In genomic region chr2:202910687-202911086, GRCh38 we compare ENCODE assay signal across 8 cellular contexts. TPM values are rescaled to one million over a fixed set of nuclear protein-coding genes. Genes with fewer than 3 reads are reported as not detected.
A peak's percentile ranks its signal among the peaks of the same experiment; 100 is the strongest.
DNase-seq lines count a peak whose midpoint lies in the region; ATAC-seq and TF ChIP-seq lines count a peak whose summit lies in the region.

No MANE protein-coding gene starts in this region.

- no peak for ATAC-seq in CD4-positive, alpha-beta T cell (ENCODE audit: poor library complexity)

- intact Hi-C loops in CD4-positive, alpha-beta T cell (cut with DNase I, micrococcal nuclease) = loop anchor here (2.0 to 5.0 kb wide), 3 partner anchors 102 to 328 kb away; partner anchors contain the start of genes CYP20A1 (in 2 of the 2) and NBEAL1 (in 1 of the 2)
- intact Hi-C loops in dendritic cell treated with granulocyte-macrophage colony-stimulating factor and Interleukin-4, amounts not matched to agents 40 ng/mL and 50 ng/mL, for 4 days (cut with micrococcal nuclease) = loop anchor here (5.0 kb wide), 4 partner anchors 38 to 533 kb away; partner anchors contain the start of genes BMPR2, CYP20A1 and ICA1L

- no peak for TF ChIP-seq CTCF in CD4-positive, alpha-beta T cell (IDR thresholded peaks at IDR 0.05)
- no peak for TF ChIP-seq CTCF in nephron progenitor cell (IDR thresholded peaks at IDR 0.05)

- no peaks in the 10 kb centered on the region for H3K27me3 Mint-ChIP-seq in CD4-positive, alpha-beta T cell
- H3K27me3 Mint-ChIP-seq in dendritic cell treated with granulocyte-macrophage colony-stimulating factor and Interleukin-4, amounts not matched to agents 40 ng/mL and 50 ng/mL, for 4 days = no peaks in the 10 kb centered on the region
- H3K27me3 Mint-ChIP-seq in nephron progenitor cell (ENCODE audit: low read depth, poor library complexity) = peaks cover 1% of the 10 kb centered on the region

- DNase-seq in CD4-positive, alpha-beta T cell = no peak
- DNase-seq in MG63 (no peak), nephron progenitor cell (no peak), ecto neural progenitor cell (ENCODE audit: low spot score) (no peak), GM03348 (ENCODE audit: low spot score) (no peak), T1000 (lab: John Stamatoyannopoulos, UW) (no peak), NCI-H1092 (lab: John Stamatoyannopoulos, UW) (no peak)

- H3K27ac Mint-ChIP-seq in CD4-positive, alpha-beta T cell = peak overlapping the region; percentile 90
- H3K27ac Mint-ChIP-seq in dendritic cell treated with granulocyte-macrophage colony-stimulating factor and Interleukin-4, amounts not matched to agents 40 ng/mL and 50 ng/mL, for 4 days = peak overlapping the region; percentile 87
- H3K27ac Mint-ChIP-seq in nephron progenitor cell = no peak overlapping the region

- no peaks in the 10 kb centered on the region for H3K9me3 Mint-ChIP-seq in CD4-positive, alpha-beta T cell
- H3K9me3 Mint-ChIP-seq in dendritic cell treated with granulocyte-macrophage colony-stimulating factor and Interleukin-4, amounts not matched to agents 40 ng/mL and 50 ng/mL, for 4 days = peaks cover 3% of the 10 kb centered on the region
- H3K9me3 Mint-ChIP-seq in nephron progenitor cell = peaks cover 12% of the 10 kb centered on the region

- no peaks in the 10 kb centered on the region for H3K9me3 ChIP-seq in CD4-positive, alpha-beta T cell (ENCODE audit: control insufficient read depth, low read length)
- H3K9me3 ChIP-seq in MG63 = no peaks in the 10 kb centered on the region; the same call in 1 of the 2 replicates

- peak overlapping the region; percentile 86 for H3K4me3 ChIP-seq in MG63

- peaks cover 33% of the 10 kb centered on the region for H3K36me3 Mint-ChIP-seq in CD4-positive, alpha-beta T cell (ENCODE audit: low read depth)
- peaks cover 27% of the 10 kb centered on the region for H3K36me3 Mint-ChIP-seq in dendritic cell treated with granulocyte-macrophage colony-stimulating factor and Interleukin-4, amounts not matched to agents 40 ng/mL and 50 ng/mL, for 4 days (ENCODE audit: low read depth)
- H3K36me3 Mint-ChIP-seq in nephron progenitor cell (ENCODE audit: low read depth) = peaks cover 39% of the 10 kb centered on the region

- H3K27ac ChIP-seq in CD4-positive, alpha-beta T cell (ENCODE audit: low read depth, low read length) = no peak overlapping the region

- CTCF ChIA-PET in CD4-positive, alpha-beta T cell (lab: Charles Lee) = interaction anchor here (0.6 to 0.9 kb wide), 2 partner anchors 20 to 328 kb away, joined by 3 read pairs; partner anchors contain the start of gene CYP20A1

- no peaks in the 10 kb centered on the region for H3K27me3 ChIP-seq in CD4-positive, alpha-beta T cell (ENCODE audit: control insufficient read depth, insufficient read depth, low read length)
- no peaks in the 10 kb centered on the region for H3K27me3 ChIP-seq in MG63

- H3K36me3 ChIP-seq in MG63 = peaks cover 18% of the 10 kb centered on the region

- peak overlapping the region; percentile 98 for H3K4me3 Mint-ChIP-seq in CD4-positive, alpha-beta T cell
- peak overlapping the region; percentile 6 for H3K4me3 Mint-ChIP-seq in dendritic cell treated with granulocyte-macrophage colony-stimulating factor and Interleukin-4, amounts not matched to agents 40 ng/mL and 50 ng/mL, for 4 days
- peak overlapping the region; percentile 99 for H3K4me3 Mint-ChIP-seq in nephron progenitor cell

- POLR2A ChIA-PET in CD4-positive, alpha-beta T cell (lab: Charles Lee) = interaction anchor here (0.9 to 2.7 kb wide), 9 partner anchors 9 to 830 kb away, joined by 3 to 31 read pairs (median 5); partner anchors contain the start of genes CYP20A1, FAM117B, ICA1L and NBEAL1

- H3K4me1 Mint-ChIP-seq in CD4-positive, alpha-beta T cell (ENCODE audit: low read depth) = peaks cover 40% of the 10 kb centered on the region
- H3K4me1 Mint-ChIP-seq in dendritic cell treated with granulocyte-macrophage colony-stimulating factor and Interleukin-4, amounts not matched to agents 40 ng/mL and 50 ng/mL, for 4 days (ENCODE audit: low read depth) = peaks cover 23% of the 10 kb centered on the region
- H3K4me1 Mint-ChIP-seq in nephron progenitor cell = peaks cover 27% of the 10 kb centered on the region

RNA-seq across cellular contexts. Expression of gene WDR12, which starts 0.8 kb away (rescaled TPM):
- total RNA-seq in CD4-positive, alpha-beta T cell = 1 to 10 TPM; 6.2 to 7.7 TPM
- total RNA-seq in MG63 (2014; rRNA removed; shearing (Covaris generic); ENCODE audit: low replicate concordance) = 28.5 and 70.4 TPM in 2 replicates

RNA-seq across cellular contexts. Expression of gene CARF, which starts 1.4 kb away (rescaled TPM):
- 1 to 10 TPM; 9.0 to 9.6 TPM for total RNA-seq in CD4-positive, alpha-beta T cell
- total RNA-seq in MG63 (2014; rRNA removed; shearing (Covaris generic); ENCODE audit: low replicate concordance) = 0.82 and 0.99 TPM in 2 replicates

RNA-seq across cellular contexts. Expression of gene ICA1L, which starts 39.1 kb away (rescaled TPM):
- 1 to 10 TPM; 1.5 to 1.6 TPM for total RNA-seq in CD4-positive, alpha-beta T cell
- 3.3 and 4.1 TPM in 2 replicates for total RNA-seq in MG63 (2014; rRNA removed; shearing (Covaris generic); ENCODE audit: low replicate concordance)

Comparison
In these comparisons a context has a peak if more than half of its experiments do, and no peak if none do; other contexts are left out.
1. H3K4me3 Mint-ChIP-seq: peak in every context shown above with its lines; median percentile 99 in nephron progenitor cell; 98 in CD4-positive, alpha-beta T cell; 6 in dendritic cell treated with granulocyte-macrophage colony-stimulating factor and Interleukin-4, amounts not matched to agents 40 ng/mL and 50 ng/mL, for 4 days.